8 cellular contexts compared by ENCODE assay signal in the genomic region with DNA sequence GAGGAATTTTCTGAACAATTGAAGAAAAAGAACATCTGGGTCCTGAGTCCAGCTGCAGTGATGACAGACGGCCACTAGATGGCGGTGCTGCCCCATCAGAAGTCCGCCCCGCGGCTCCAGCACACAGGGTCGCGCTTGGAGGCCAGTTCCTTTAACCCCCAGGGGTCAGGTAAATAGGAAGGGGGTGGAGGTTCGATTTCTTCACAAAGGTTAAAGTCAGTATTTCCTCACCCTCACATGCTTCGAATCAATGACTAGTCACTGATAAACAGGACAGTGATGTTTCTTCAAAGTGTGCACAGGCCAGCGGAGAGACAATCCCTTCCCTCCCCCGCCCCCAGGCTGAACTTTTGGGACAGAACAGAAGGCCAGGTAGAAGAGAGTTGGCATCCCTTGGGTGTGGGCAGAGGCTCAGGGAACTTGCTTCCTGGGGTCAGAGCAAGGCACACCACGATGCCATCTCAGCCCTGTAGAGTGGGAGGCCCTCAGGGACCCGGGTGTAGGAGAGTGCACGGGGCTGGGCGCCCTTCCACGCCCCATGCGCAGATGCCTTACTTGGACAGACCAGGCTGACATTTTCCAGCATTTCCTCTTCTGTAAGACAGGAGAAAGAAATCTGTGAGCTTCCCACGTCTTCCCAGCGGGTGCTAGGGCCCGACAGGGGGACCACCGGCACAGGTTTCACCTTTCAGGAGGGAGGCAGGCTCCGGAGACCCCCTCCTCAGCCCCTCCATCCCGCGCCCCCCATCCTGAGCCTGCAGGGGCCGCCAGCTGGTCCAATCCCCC. TPM values are rescaled to one million over a fixed set of nuclear protein-coding genes. Genes with fewer than 3 reads are reported as not detected.
A peak's percentile ranks its signal among the peaks of the same experiment; 100 is the strongest.
DNase-seq lines count a peak whose midpoint lies in the region; ATAC-seq and TF ChIP-seq lines count a peak whose summit lies in the region.

No MANE protein-coding gene starts in this region.

- peak; percentile 43 for DNase-seq in DMS53 treated with DMSO at 0.1 percent for 48 hours (lab: John Stamatoyannopoulos, UW; ENCODE audit: unreplicated experiment)
- peak; percentile 4 to 55 for DNase-seq in SW 1271 (lab: John Stamatoyannopoulos, UW)
- DNase-seq in anterior cingulate cortex (lab: John Stamatoyannopoulos, UW): peak in 50 of 58 donors; percentile 3 to 65 (median 32)
- DNase-seq in hepatocyte (ENCODE audit: low spot score): peak; percentile 86
- peak; percentile 84 for DNase-seq in sciatic nerve (ENCODE audit: low spot score)
- no peak for DNase-seq in GOT3 (lab: John Stamatoyannopoulos, UW)

- no peaks in the 10 kb centered on the region for H4K20me1 ChIP-seq in hepatocyte (ENCODE audit: insufficient read depth, poor library complexity, severe bottlenecking)

- H3K4me1 ChIP-seq in HUES6 (ENCODE audit: control insufficient read depth, insufficient read depth, low read length) (peaks cover 29% of the 10 kb centered on the region), hepatocyte (ENCODE audit: insufficient read depth) (peaks cover 6% of the 10 kb centered on the region)

- peak overlapping the region; percentile 14 for H3K9ac ChIP-seq in HUES6 (ENCODE audit: low read length)

- intact Hi-C loops in sciatic nerve (cut with DNase I): loop anchor here (10.0 kb wide), 1 partner anchor 72 kb away; no protein-coding TSS in a partner anchor

- TF ChIP-seq CTCF in hepatocyte (IDR thresholded peaks at IDR 0.05; ENCODE audit: poor library complexity): peak; percentile 99

- peak overlapping the region; percentile 30 for H2AFZ ChIP-seq in hepatocyte

- H3K27ac ChIP-seq in HUES6 (ENCODE audit: low read depth, low read length): no peak overlapping the region
- H3K27ac ChIP-seq in hepatocyte: peak overlapping the region; percentile 55

- H3K79me2 ChIP-seq in hepatocyte: no peaks in the 10 kb centered on the region

- 5% methylated on average over 25 of the region's 25 CpGs for WGBS in hepatocyte (ENCODE audit: low lambda C conversion rate, missing lambda C conversion rate)

- no peaks in the 10 kb centered on the region for H3K9me2 ChIP-seq in hepatocyte (replicated peaks; ENCODE audit: insufficient read depth)

- H3K4me3 ChIP-seq in HUES6 (ENCODE audit: low read depth, low read length): peak overlapping the region; percentile 68
- peak overlapping the region; percentile 14 for H3K4me3 ChIP-seq in hepatocyte

- H3K27me3 ChIP-seq in HUES6 (ENCODE audit: control insufficient read depth, insufficient read depth, low read length) (peaks cover 18% of the 10 kb centered on the region), hepatocyte (no peaks in the 10 kb centered on the region)

- no peaks in the 10 kb centered on the region for H3K36me3 ChIP-seq in HUES6 (ENCODE audit: control insufficient read depth, insufficient read depth, low read length)
- no peaks in the 10 kb centered on the region for H3K36me3 ChIP-seq in hepatocyte (replicated peaks; ENCODE audit: insufficient read depth, low read depth)

- peak overlapping the region; percentile 81 for H3K4me2 ChIP-seq in hepatocyte

- ATAC-seq in GM21360 (IDR thresholded peaks at IDR 0.05; ENCODE audit: unreplicated experiment) (peak; percentile 86), sciatic nerve (peak; percentile 84)

- no peaks in the 10 kb centered on the region for H3K9me3 ChIP-seq in HUES6 (ENCODE audit: control insufficient read depth, insufficient read depth, low read depth, low read length)
- no peaks in the 10 kb centered on the region for H3K9me3 ChIP-seq in hepatocyte (ENCODE audit: low read depth)

RNA-seq across cellular contexts. Expression of a gene that starts 0.7 kb away (rescaled TPM):
- total RNA-seq in hepatocyte (804 and 814 TPM in 2 replicates), sciatic nerve (2.9 TPM)
- 123 and 184 TPM in 2 replicates for polyA plus RNA-seq in hepatocyte

Comparison
In these comparisons a context has a peak if more than half of its experiments do, and no peak if none do; other contexts are left out.
1. RNA of a gene that starts 0.7 kb away (total RNA-seq): 804 to 814 TPM in hepatocyte; 2.9 TPM in sciatic nerve (single experiment); every median in the first group is over 100 times any median in the second.